ENCODE assay signal across 20 cellular contexts in the genomic region with DNA sequence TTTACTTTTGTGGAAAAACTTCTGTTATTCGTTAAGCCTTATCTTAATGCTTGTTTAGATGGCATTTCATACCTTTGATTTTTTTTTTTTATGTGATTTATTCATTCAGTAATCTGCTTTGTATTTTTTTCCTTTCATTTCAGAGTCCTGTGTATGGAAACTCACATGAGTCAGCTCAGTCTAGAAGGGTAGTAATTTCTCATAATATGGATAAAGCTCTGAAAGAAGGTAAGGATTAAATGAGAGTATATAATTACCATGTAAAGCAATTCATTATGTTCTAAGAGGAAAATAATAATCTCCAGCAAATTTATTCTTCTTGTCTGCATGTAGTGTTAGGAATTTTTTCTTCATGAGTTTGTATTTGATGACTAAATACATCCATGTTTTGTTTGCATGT. TPM values are rescaled to one million over a fixed set of nuclear protein-coding genes. Genes with fewer than 3 reads are reported as not detected.
DNase-seq lines count a peak whose midpoint lies in the region; ATAC-seq and TF ChIP-seq lines count a peak whose summit lies in the region.
"Had no signal": no experiment of that assay in that cellular context is flagged by ENCODE, and none has a peak within 500 bp of the region (broad histone marks: within the 10 kb centered on the region; RNA-seq: fewer than 3 reads in every experiment).

No MANE protein-coding gene starts in this region.

- no peaks in the 10 kb centered on the region for H3K27me3 ChIP-seq in SK-N-SH (ENCODE audit: insufficient read depth)
- H3K27me3 ChIP-seq: adrenal gland, heart right ventricle, transverse colon had no signal

- no peak for TF ChIP-seq RAD21 in SK-N-SH (IDR thresholded peaks at IDR 0.05; ENCODE audit: low read length)

- H3K9me3 ChIP-seq in SK-N-SH, result no peaks in the 10 kb centered on the region
- H3K9me3 ChIP-seq: adrenal gland, heart right ventricle, transverse colon had no signal

- H4K20me1 ChIP-seq in SK-N-SH (ENCODE audit: insufficient read depth), result no peaks in the 10 kb centered on the region

- no peak overlapping the region for H2AFZ ChIP-seq in SK-N-SH (ENCODE audit: low read depth)
- H2AFZ ChIP-seq: PC-9 had no signal

- H3F3A ChIP-seq in SK-N-SH (replicated peaks; ENCODE audit: insufficient read depth), result peaks cover 17% of the 10 kb centered on the region

- no peak for TF ChIP-seq EP300 in SK-N-SH (IDR thresholded peaks at IDR 0.05; ENCODE audit: borderline replicate concordance in 1 of 2, low read depth in 1 of 2, low read length in 1 of 2)

- TF ChIP-seq CTCF in SK-N-SH (IDR thresholded peaks at IDR 0.05), result no peak
- no peak for TF ChIP-seq CTCF in fibroblast of mammary gland (conservative IDR thresholded peaks at IDR 0.05; ENCODE audit: control insufficient read depth, insufficient read depth, low read depth, low read length)

- H3K27me3 Mint-ChIP-seq in activated T-cell treated with anti-CD3 and anti-CD28 coated beads, Interleukin-2, amount 50 U/mL, for 4 hours (ENCODE audit: low read depth), result no peaks in the 10 kb centered on the region
- no peaks in the 10 kb centered on the region for H3K27me3 Mint-ChIP-seq in stimulated activated naive CD8-positive, alpha-beta T cell treated with anti-CD3 and anti-CD28 coated beads, Interleukin-15, amount 100 ng/mL, for 72 hours
- H3K27me3 Mint-ChIP-seq: central memory CD8-positive, alpha-beta T cell; effector memory CD8-positive, alpha-beta T cell had no signal

- 59% methylated on average over 1 of the region's 1 CpG for WGBS in SK-N-SH (ENCODE audit: low lambda C conversion rate)

- peak overlapping the region; percentile 20; the same call in 1 of the 2 replicates for H3K4me2 ChIP-seq in SK-N-SH
- H3K4me2 ChIP-seq: PC-9 had no signal

- ATAC-seq in activated T-cell treated with anti-CD3 and anti-CD28 coated beads, Interleukin-2, amount 50 U/mL, for 4 hours, result peak; percentile 48 to 57
- peak; percentile 71 for ATAC-seq in stimulated activated naive CD8-positive, alpha-beta T cell treated with anti-CD3 and anti-CD28 coated beads, Interleukin-15, amount 100 ng/mL, for 72 hours
- no peak for ATAC-seq in HG03457 (IDR thresholded peaks at IDR 0.05; ENCODE audit: unreplicated experiment)
- ATAC-seq: effector memory CD8-positive, alpha-beta T cell; heart right ventricle; natural killer cell had no signal

- no peak for DNase-seq in activated T-cell treated with anti-CD3 and anti-CD28 coated beads, Interleukin-2, amount 50 U/mL, for 4 hours
- DNase-seq in activated T-cell treated with anti-CD3 and anti-CD28 coated beads, Interleukin-2, amount 50 U/mL, for 48 hours, result no peak
- no peak for DNase-seq in SK-N-SH
- peak; percentile 16 for DNase-seq in fibroblast of mammary gland (ENCODE audit: low read depth)
- DNase-seq in stimulated activated naive CD8-positive, alpha-beta T cell treated with anti-CD3 and anti-CD28 coated beads, Interleukin-15, amount 100 ng/mL, for 72 hours, result no peak
- DNase-seq in NCI-H1436 treated with DMSO at 0.1 percent for 48 hours (lab: John Stamatoyannopoulos, UW), result no peak
- DNase-seq in nucleus accumbens (lab: John Stamatoyannopoulos, UW), result no peak
- DNase-seq: activated CD8-positive, alpha-beta memory T cell treated with anti-CD3 and anti-CD28 coated beads, Interleukin-2, amount 50 U/mL, for 4 hours; adrenal gland; effector memory CD8-positive, alpha-beta T cell; heart right ventricle; natural killer cell; NCI-H1092; NCI-H2107; NCI-H524 treated with DMSO at 0.1 percent for 48 hours; PC-9; stimulated activated CD4-positive, alpha-beta T cell treated with anti-CD3 and anti-CD28 coated beads, Interleukin-4, amount 100 ng/mL, for 4 hours; transverse colon had no signal

- H3K4me1 Mint-ChIP-seq in activated T-cell treated with anti-CD3 and anti-CD28 coated beads, Interleukin-2, amount 50 U/mL, for 4 hours (ENCODE audit: low read depth), result peaks cover 33% of the 10 kb centered on the region
- H3K4me1 Mint-ChIP-seq in stimulated activated naive CD8-positive, alpha-beta T cell treated with anti-CD3 and anti-CD28 coated beads, Interleukin-15, amount 100 ng/mL, for 72 hours, result peaks cover 56% of the 10 kb centered on the region

- peak overlapping the region in 1 of 2 experiments; percentile 23; a peak in 1 of 4 replicates for H3K27ac ChIP-seq in SK-N-SH (ENCODE audit: low read depth in 2 of 2, low read length in 1 of 2)
- H3K27ac ChIP-seq: adrenal gland, heart right ventricle, PC-9, transverse colon had no signal

- H3K4me1 ChIP-seq in SK-N-SH (ENCODE audit: control insufficient read depth in 1 of 2, insufficient read depth in 2 of 2, low read depth in 1 of 2, low read length in 1 of 2), result peaks cover 9 to 10% of the 10 kb centered on the region in 2 experiments; a peak in 3 of 4 replicates

- H3K36me3 ChIP-seq in SK-N-SH (replicated peaks in 1 of 2; ENCODE audit: control insufficient read depth in 1 of 2, insufficient read depth in 2 of 2, low read length in 1 of 2), result peaks cover 0 to 26% of the 10 kb centered on the region in 2 experiments
- H3K36me3 ChIP-seq: adrenal gland, transverse colon had no signal

- no peak overlapping the region for H3K4me3 Mint-ChIP-seq in activated T-cell treated with anti-CD3 and anti-CD28 coated beads, Interleukin-2, amount 50 U/mL, for 4 hours
- peak overlapping the region; percentile 45 to 71 for H3K4me3 Mint-ChIP-seq in stimulated activated naive CD8-positive, alpha-beta T cell treated with anti-CD3 and anti-CD28 coated beads, Interleukin-15, amount 100 ng/mL, for 72 hours
- H3K4me3 Mint-ChIP-seq: central memory CD8-positive, alpha-beta T cell; effector memory CD8-positive, alpha-beta T cell; natural killer cell had no signal

- peaks cover 7% of the 10 kb centered on the region for H3K36me3 Mint-ChIP-seq in activated T-cell treated with anti-CD3 and anti-CD28 coated beads, Interleukin-2, amount 50 U/mL, for 4 hours (ENCODE audit: insufficient read depth)
- H3K36me3 Mint-ChIP-seq: natural killer cell had no signal

- no peaks in the 10 kb centered on the region for H3K9me2 ChIP-seq in SK-N-SH

- H3K4me3 ChIP-seq in SK-N-SH (ENCODE audit: low read depth in 2 of 2, low read length in 1 of 2), result no peak overlapping the region
- H3K4me3 ChIP-seq in fibroblast of mammary gland (ENCODE audit: control insufficient read depth, low read depth, low read length), result no peak overlapping the region
- H3K4me3 ChIP-seq: adrenal gland, heart right ventricle, PC-9, transverse colon had no signal

- peaks cover 80% of the 10 kb centered on the region for H3K79me2 ChIP-seq in SK-N-SH (ENCODE audit: insufficient read depth)

- H3K9me3 Mint-ChIP-seq in activated T-cell treated with anti-CD3 and anti-CD28 coated beads, Interleukin-2, amount 50 U/mL, for 4 hours, result no peaks in the 10 kb centered on the region
- H3K9me3 Mint-ChIP-seq in stimulated activated naive CD8-positive, alpha-beta T cell treated with anti-CD3 and anti-CD28 coated beads, Interleukin-15, amount 100 ng/mL, for 72 hours, result no peaks in the 10 kb centered on the region
- H3K9me3 Mint-ChIP-seq: central memory CD8-positive, alpha-beta T cell; effector memory CD8-positive, alpha-beta T cell; natural killer cell had no signal

- H3K9ac ChIP-seq in SK-N-SH, result no peak overlapping the region

- H3K27ac Mint-ChIP-seq in stimulated activated naive CD8-positive, alpha-beta T cell treated with anti-CD3 and anti-CD28 coated beads, Interleukin-15, amount 100 ng/mL, for 72 hours, result peak overlapping the region; percentile 93 to 97
- H3K27ac Mint-ChIP-seq: effector memory CD8-positive, alpha-beta T cell; natural killer cell had no signal

- CTCF ChIA-PET in SK-N-SH (lab: Yijun Ruan, JAX), result interaction anchor here (0.8 to 1.9 kb wide), 4 partner anchors 8 to 25 kb away, joined by 3 to 5 read pairs (median 3); no protein-coding TSS in a partner anchor

- POLR2A ChIA-PET in SK-N-SH (lab: Yijun Ruan, JAX), result no interaction called here

TF ChIP-seq in SK-N-SH, 30 proteins besides CTCF, POLR2A, EP300 and RAD21 (continues in another document):
- no peak for TF ChIP-seq TAF1 (IDR thresholded peaks at IDR 0.05; ENCODE audit: borderline replicate concordance, low read depth, low read length)
- TF ChIP-seq, protein P1, sequence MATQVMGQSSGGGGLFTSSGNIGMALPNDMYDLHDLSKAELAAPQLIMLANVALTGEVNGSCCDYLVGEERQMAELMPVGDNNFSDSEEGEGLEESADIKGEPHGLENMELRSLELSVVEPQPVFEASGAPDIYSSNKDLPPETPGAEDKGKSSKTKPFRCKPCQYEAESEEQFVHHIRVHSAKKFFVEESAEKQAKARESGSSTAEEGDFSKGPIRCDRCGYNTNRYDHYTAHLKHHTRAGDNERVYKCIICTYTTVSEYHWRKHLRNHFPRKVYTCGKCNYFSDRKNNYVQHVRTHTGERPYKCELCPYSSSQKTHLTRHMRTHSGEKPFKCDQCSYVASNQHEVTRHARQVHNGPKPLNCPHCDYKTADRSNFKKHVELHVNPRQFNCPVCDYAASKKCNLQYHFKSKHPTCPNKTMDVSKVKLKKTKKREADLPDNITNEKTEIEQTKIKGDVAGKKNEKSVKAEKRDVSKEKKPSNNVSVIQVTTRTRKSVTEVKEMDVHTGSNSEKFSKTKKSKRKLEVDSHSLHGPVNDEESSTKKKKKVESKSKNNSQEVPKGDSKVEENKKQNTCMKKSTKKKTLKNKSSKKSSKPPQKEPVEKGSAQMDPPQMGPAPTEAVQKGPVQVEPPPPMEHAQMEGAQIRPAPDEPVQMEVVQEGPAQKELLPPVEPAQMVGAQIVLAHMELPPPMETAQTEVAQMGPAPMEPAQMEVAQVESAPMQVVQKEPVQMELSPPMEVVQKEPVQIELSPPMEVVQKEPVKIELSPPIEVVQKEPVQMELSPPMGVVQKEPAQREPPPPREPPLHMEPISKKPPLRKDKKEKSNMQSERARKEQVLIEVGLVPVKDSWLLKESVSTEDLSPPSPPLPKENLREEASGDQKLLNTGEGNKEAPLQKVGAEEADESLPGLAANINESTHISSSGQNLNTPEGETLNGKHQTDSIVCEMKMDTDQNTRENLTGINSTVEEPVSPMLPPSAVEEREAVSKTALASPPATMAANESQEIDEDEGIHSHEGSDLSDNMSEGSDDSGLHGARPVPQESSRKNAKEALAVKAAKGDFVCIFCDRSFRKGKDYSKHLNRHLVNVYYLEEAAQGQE (IDR thresholded peaks at IDR 0.05; ENCODE audit: low read depth, low read length), result no peak
- no peak for TF ChIP-seq TCF12 (IDR thresholded peaks at IDR 0.05)
- no peak for TF ChIP-seq RCOR1 (IDR thresholded peaks at IDR 0.05; ENCODE audit: low read length)
- no peak for TF ChIP-seq MEF2A (IDR thresholded peaks at IDR 0.05; ENCODE audit: borderline replicate concordance, low read depth)
- no peak for TF ChIP-seq ELF1 (IDR thresholded peaks at IDR 0.05)
- no peak for TF ChIP-seq FOXJ3 (CRISPR knock-in tag; IDR thresholded peaks at IDR 0.05)

RNA-seq across cellular contexts. Expression of a gene that starts 37.8 kb away (rescaled TPM):
- total RNA-seq in activated T-cell treated with anti-CD3 and anti-CD28 coated beads, Interleukin-2, amount 50 U/mL, for 4 hours, result 10 to 100 TPM in 2 of 3 donors, 1 to 10 TPM in 1; 9.5 to 10.9 (median 10.3) TPM
- polyA plus RNA-seq in SK-N-SH (2012; rRNA removed), result 8.5 and 11.4 TPM in 2 replicates
- polyA plus RNA-seq in SK-N-SH (2012; cell fraction: cytosol; rRNA removed), result 12.0 and 14.0 TPM in 2 replicates
- 6.6 and 13.2 TPM in 2 replicates for polyA plus RNA-seq in SK-N-SH (2012; cell fraction: nucleus; rRNA removed)

RNA-seq across cellular contexts. Expression of a gene that starts 43.4 kb away (rescaled TPM):
- 10 to 100 TPM; 36.8 to 44.4 (median 44.4) TPM for total RNA-seq in activated T-cell treated with anti-CD3 and anti-CD28 coated beads, Interleukin-2, amount 50 U/mL, for 4 hours
- polyA plus RNA-seq in SK-N-SH (2012; rRNA removed), result 10.6 and 14.1 TPM in 2 replicates
- 18.9 and 23.0 TPM in 2 replicates for polyA plus RNA-seq in SK-N-SH (2012; cell fraction: cytosol; rRNA removed)
- polyA plus RNA-seq in SK-N-SH (2012; cell fraction: nucleus; rRNA removed), result 5.7 and 11.4 TPM in 2 replicates
